18 cellular contexts compared by ENCODE assay signal in the genomic region with DNA sequence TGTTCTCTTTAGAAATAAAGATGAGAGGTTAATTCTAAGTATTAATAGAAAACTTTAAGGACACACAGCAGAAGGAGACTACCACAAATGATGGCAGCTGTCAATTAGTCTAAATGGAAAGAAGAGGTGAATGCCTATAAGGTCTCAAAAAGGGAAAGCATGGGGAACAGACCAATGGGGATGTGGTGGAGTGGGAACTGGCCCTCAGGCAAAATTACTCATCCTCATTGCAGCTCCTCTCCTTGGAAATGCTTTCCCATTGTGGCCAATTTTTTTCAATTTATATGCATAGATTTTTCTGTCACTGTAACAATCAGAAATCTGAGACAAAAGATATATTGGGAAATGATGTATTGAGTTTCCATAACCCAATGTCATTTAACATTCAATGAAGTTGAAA.
DNase-seq lines count a peak whose midpoint lies in the region; ATAC-seq and TF ChIP-seq lines count a peak whose summit lies in the region.
"Had no signal": no experiment of that assay in that cellular context is flagged by ENCODE, and none has a peak within 500 bp of the region (broad histone marks: within the 10 kb centered on the region; RNA-seq: fewer than 3 reads in every experiment).

No MANE protein-coding gene starts in this region.

- H3K9me3 Mint-ChIP-seq in activated naive CD4-positive, alpha-beta T cell treated with anti-CD3 and anti-CD28 coated beads, Interleukin-2, amount 10 ng/mL, durations not matched to agents 7 days and 5 days = peaks cover 3% of the 10 kb centered on the region

- ATAC-seq in GM21423 (IDR thresholded peaks at IDR 0.05; ENCODE audit: unreplicated experiment) = no peak
- ATAC-seq: K562 had no signal

- 0 out of 2 replicates have a peak, but pooled peaks cover 2% of the 10 kb centered on the region for H3K9me3 ChIP-seq in MG63
- no peaks in the 10 kb centered on the region for H3K9me3 ChIP-seq in mammary epithelial cell (replicated peaks; ENCODE audit: insufficient read depth, low read length)
- H3K9me3 ChIP-seq: SJSA1 had no signal

- DNase-seq in H4 (ENCODE audit: low spot score) (peak; percentile 17), MG63 (peak; percentile 77), mammary epithelial cell (peak; percentile 61), mesendoderm (peak; percentile 44), HUDEP-2 (lab: John Stamatoyannopoulos, UW; ENCODE audit: unreplicated experiment in 76 of 76) (no peak)
- no peak for DNase-seq in activated naive CD4-positive, alpha-beta T cell treated with anti-CD3 and anti-CD28 coated beads, Interleukin-2, amount 10 ng/mL, durations not matched to agents 7 days and 5 days
- DNase-seq: C1 segment of cervical spinal cord, HCEC 1CT, MV-4-11, NCI-H1694 treated with DMSO at 0.1 percent for 48 hours, NCI-H2107, NCI-H345, NCI-H524 treated with DMSO at 0.1 percent for 48 hours, PC-9, SW 1271 had no signal

- CTCF ChIA-PET in mammary epithelial cell (lab: Charles Lee; ENCODE audit: low non-redundant PET) = interaction anchor here (0.7 kb wide), 1 partner anchor 128 kb away, joined by 5 read pairs; no protein-coding TSS in a partner anchor
- CTCF ChIA-PET in activated naive CD4-positive, alpha-beta T cell treated with anti-CD3 and anti-CD28 coated beads, Interleukin-2, amount 10 ng/mL, durations not matched to agents 7 days and 5 days (lab: Charles Lee) = no interaction called here

- H3K4ac ChIP-seq in mesendoderm (ENCODE audit: low read depth, low read length) = no peak overlapping the region

- H3K56ac ChIP-seq in mesendoderm (ENCODE audit: low read length) = no peak overlapping the region

- intact Hi-C loops in mammary epithelial cell (cut with micrococcal nuclease) = no loop called here

- H4K5ac ChIP-seq in mesendoderm (ENCODE audit: low read length) = no peak overlapping the region

- in situ Hi-C loops in mammary epithelial cell (cut with MboI; ENCODE audit: low sequenced_read_pairs in 2 of 2) = loop anchor here in 1 of 2 donors (25.0 kb wide), 1 partner anchor 315 kb away; no protein-coding TSS in a partner anchor

- H3K18ac ChIP-seq in mesendoderm (ENCODE audit: low read length) = no peak overlapping the region

- no peak overlapping the region for H3K23ac ChIP-seq in mesendoderm (ENCODE audit: low read length)

- no peaks in the 10 kb centered on the region for H3K27me3 ChIP-seq in MG63
- H3K27me3 ChIP-seq in mammary epithelial cell (ENCODE audit: insufficient read depth, low read length) = no peaks in the 10 kb centered on the region
- H3K27me3 ChIP-seq in mesendoderm (ENCODE audit: insufficient read depth, low read length, poor library complexity) = no peaks in the 10 kb centered on the region
- H3K27me3 ChIP-seq: SJSA1 had no signal

- H3K4me2 ChIP-seq in mammary epithelial cell (ENCODE audit: insufficient read depth, low read depth, low read length) (no peak overlapping the region), mesendoderm (ENCODE audit: low read length) (no peak overlapping the region)
- H3K4me2 ChIP-seq: PC-9 had no signal

- no peak for TF ChIP-seq CTCF in mammary epithelial cell (conservative IDR thresholded peaks at IDR 0.05 in 1 of 2, IDR thresholded peaks at IDR 0.05 in 1 of 2; ENCODE audit: extremely low read depth in 1 of 2, insufficient read depth in 1 of 2, low read depth in 1 of 2, low read length in 2 of 2)

- H3K27me3 Mint-ChIP-seq in activated naive CD4-positive, alpha-beta T cell treated with anti-CD3 and anti-CD28 coated beads, Interleukin-2, amount 10 ng/mL, durations not matched to agents 7 days and 5 days = no peaks in the 10 kb centered on the region

- H3K79me1 ChIP-seq in mesendoderm (ENCODE audit: low read length) = no peaks in the 10 kb centered on the region

- H4K8ac ChIP-seq in mesendoderm (ENCODE audit: low read depth, low read length) = no peak overlapping the region

- no peak overlapping the region for H2BK120ac ChIP-seq in mesendoderm (ENCODE audit: low read depth, low read length)

- no peak overlapping the region for H2AK5ac ChIP-seq in mesendoderm (ENCODE audit: low read length)

- H3K36me3 Mint-ChIP-seq in activated naive CD4-positive, alpha-beta T cell treated with anti-CD3 and anti-CD28 coated beads, Interleukin-2, amount 10 ng/mL, durations not matched to agents 7 days and 5 days = no peaks in the 10 kb centered on the region

- dilution Hi-C loops in mammary epithelial cell (cut with HindIII; ENCODE audit: low sequenced_read_pairs) = no loop called here

- H3K4me1 ChIP-seq in mammary epithelial cell (ENCODE audit: insufficient read depth, low read length) (peaks cover 29% of the 10 kb centered on the region), mesendoderm (ENCODE audit: control insufficient read depth, low read depth, low read length) (no peaks in the 10 kb centered on the region)

- no peaks in the 10 kb centered on the region for H3K4me1 Mint-ChIP-seq in activated naive CD4-positive, alpha-beta T cell treated with anti-CD3 and anti-CD28 coated beads, Interleukin-2, amount 10 ng/mL, durations not matched to agents 7 days and 5 days

- no TSS peak for BruUV-seq in mammary epithelial cell (replicated peaks; lab: Mats Ljungman, UMichigan)

- H3K36me3 ChIP-seq in MG63 (no peaks in the 10 kb centered on the region), mammary epithelial cell (ENCODE audit: insufficient read depth, low read length) (no peaks in the 10 kb centered on the region), mesendoderm (ENCODE audit: control insufficient read depth, insufficient read depth, low read length) (no peaks in the 10 kb centered on the region)
- H3K36me3 ChIP-seq: SJSA1 had no signal

- no peak overlapping the region for H3K27ac ChIP-seq in mammary epithelial cell (ENCODE audit: insufficient read depth, low read depth, low read length)
- H3K27ac ChIP-seq in mesendoderm (ENCODE audit: low read depth, low read length) = no peak overlapping the region
- H3K27ac ChIP-seq: PC-9 had no signal

- H2AFZ ChIP-seq in mammary epithelial cell (ENCODE audit: low read depth, low read length) = no peak overlapping the region
- H2AFZ ChIP-seq: PC-9 had no signal

- H3K9ac ChIP-seq in mammary epithelial cell (ENCODE audit: insufficient read depth, low read length) (no peak overlapping the region), mesendoderm (ENCODE audit: low read length) (no peak overlapping the region)

- H2BK5ac ChIP-seq in mesendoderm (ENCODE audit: low read length) = no peak overlapping the region

- H3K79me2 ChIP-seq in mammary epithelial cell (ENCODE audit: insufficient read depth, low read length) = no peaks in the 10 kb centered on the region
- no peaks in the 10 kb centered on the region for H3K79me2 ChIP-seq in mesendoderm (ENCODE audit: control insufficient read depth, insufficient read depth, low read length)

- H3K4me3 ChIP-seq in MG63 (no peak overlapping the region), mammary epithelial cell (replicated peaks in 1 of 3; ENCODE audit: insufficient read depth in 1 of 3, low read depth in 2 of 3, low read length in 3 of 3) (no peak overlapping the region), mesendoderm (ENCODE audit: low read length) (no peak overlapping the region)
- H3K4me3 ChIP-seq: K562, PC-9, SJSA1 had no signal

- H2BK15ac ChIP-seq in mesendoderm (replicated peaks; ENCODE audit: low read depth) = no peak overlapping the region

- no peaks in the 10 kb centered on the region for H4K20me1 ChIP-seq in mammary epithelial cell (ENCODE audit: insufficient read depth, low read length)

- no peak overlapping the region for H3K4me3 Mint-ChIP-seq in activated naive CD4-positive, alpha-beta T cell treated with anti-CD3 and anti-CD28 coated beads, Interleukin-2, amount 10 ng/mL, durations not matched to agents 7 days and 5 days

- no peak overlapping the region for H3K27ac Mint-ChIP-seq in activated naive CD4-positive, alpha-beta T cell treated with anti-CD3 and anti-CD28 coated beads, Interleukin-2, amount 10 ng/mL, durations not matched to agents 7 days and 5 days

Comparison
In these comparisons a context has a peak if more than half of its experiments do, and no peak if none do; other contexts are left out.
1. DNase-seq: peak in H4 (single experiment), MG63 (single experiment), mammary epithelial cell (single experiment) and mesendoderm (single experiment); none in HUDEP-2 (0 of 76) and activated naive CD4-positive, alpha-beta T cell treated with anti-CD3 and anti-CD28 coated beads, Interleukin-2, amount 10 ng/mL, durations not matched to agents 7 days and 5 days (single experiment).